In the genomic region with DNA sequence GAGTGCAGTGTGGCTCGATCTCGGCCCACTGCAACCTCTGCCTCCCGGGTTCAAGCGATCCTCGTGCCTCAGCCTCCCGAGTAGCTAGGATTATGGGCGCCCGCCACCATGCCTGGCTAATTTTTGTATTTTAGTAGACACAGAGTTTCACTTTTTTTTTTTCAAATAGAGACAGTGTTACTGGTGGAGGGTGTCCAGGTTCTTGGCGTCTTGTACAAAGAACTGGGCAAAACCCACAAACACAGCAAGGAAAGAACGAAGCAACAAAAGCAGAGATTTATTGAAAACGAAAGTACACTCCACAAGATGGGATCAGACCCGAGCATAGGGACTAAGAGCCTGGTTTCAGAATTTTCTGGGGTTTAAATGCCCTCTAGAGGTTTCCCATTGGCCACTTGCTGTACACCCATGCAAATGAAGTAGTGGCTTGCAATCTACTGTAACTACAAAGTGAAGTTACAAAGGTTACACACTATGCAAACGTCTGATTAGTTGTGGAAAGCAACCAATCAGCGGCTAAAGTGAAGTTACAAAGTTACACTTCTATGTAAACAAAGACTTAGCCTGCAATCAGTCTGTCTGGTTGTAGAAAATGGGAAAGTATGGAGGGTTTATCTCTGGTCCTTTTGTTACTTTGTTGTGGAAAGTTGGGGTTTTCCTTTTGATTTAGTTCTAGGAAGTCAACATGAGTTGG, we compare ENCODE assay signal across 1 cellular context.
TF ChIP-seq lines count a peak whose summit lies in the region.

No MANE protein-coding gene starts in this region.

TF ChIP-seq in HepG2, 621 proteins besides CTCF, POLR2A, EP300 and RAD21 (continued from another document):
- TF ChIP-seq, protein P1, sequence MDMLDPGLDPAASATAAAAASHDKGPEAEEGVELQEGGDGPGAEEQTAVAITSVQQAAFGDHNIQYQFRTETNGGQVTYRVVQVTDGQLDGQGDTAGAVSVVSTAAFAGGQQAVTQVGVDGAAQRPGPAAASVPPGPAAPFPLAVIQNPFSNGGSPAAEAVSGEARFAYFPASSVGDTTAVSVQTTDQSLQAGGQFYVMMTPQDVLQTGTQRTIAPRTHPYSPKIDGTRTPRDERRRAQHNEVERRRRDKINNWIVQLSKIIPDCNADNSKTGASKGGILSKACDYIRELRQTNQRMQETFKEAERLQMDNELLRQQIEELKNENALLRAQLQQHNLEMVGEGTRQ (IDR thresholded peaks at IDR 0.05; ENCODE audit: low read depth, low read length): no peak
- TF ChIP-seq, protein P1 (CRISPR knock-in tag; IDR thresholded peaks at IDR 0.05; ENCODE audit: borderline replicate concordance): no peak
- peak; percentile 32; the same call in 1 of the 2 replicates for TF ChIP-seq PHF8 (CRISPR knock-in tag; IDR thresholded peaks at IDR 0.05)
